Comparison of ENCODE assay signal across 2 cellular contexts in genomic region chr22:37287550-37287951, GRCh38.
TF ChIP-seq lines count a peak whose summit lies in the region.

No MANE protein-coding gene starts in this region.

TF ChIP-seq in SK-N-SH, 30 proteins besides CTCF, POLR2A, EP300 and RAD21 (continued from another document):
- no peak for TF ChIP-seq ZBTB33 (IDR thresholded peaks at IDR 0.05; ENCODE audit: borderline replicate concordance, low read depth)
- TF ChIP-seq PBX3 (IDR thresholded peaks at IDR 0.05): no peak
- TF ChIP-seq SIN3A (IDR thresholded peaks at IDR 0.05; ENCODE audit: borderline replicate concordance, low read depth, low read length): no peak
- no peak for TF ChIP-seq RXRA (IDR thresholded peaks at IDR 0.05; ENCODE audit: borderline replicate concordance, low read depth)
- no peak for TF ChIP-seq NFIC (IDR thresholded peaks at IDR 0.05; ENCODE audit: borderline replicate concordance)
- TF ChIP-seq USF2 (IDR thresholded peaks at IDR 0.05; ENCODE audit: borderline replicate concordance, low read depth, low read length): no peak
- no peak for TF ChIP-seq TCF12 (IDR thresholded peaks at IDR 0.05)
- no peak for TF ChIP-seq SMC3 (IDR thresholded peaks at IDR 0.05; ENCODE audit: low read depth, low read length)
- no peak for TF ChIP-seq TAF1 (IDR thresholded peaks at IDR 0.05; ENCODE audit: borderline replicate concordance, low read depth, low read length)

TF ChIP-seq in SK-N-SH treated with all-trans-retinoic acid at 6 μM for 48 hours, 23 proteins besides CTCF, POLR2A, EP300 and RAD21 (continued from another document):
- TF ChIP-seq POU6F1 (CRISPR knock-in tag; IDR thresholded peaks at IDR 0.05; ENCODE audit: borderline replicate concordance, low read depth): no peak
